ENCODE assay signal across 1 cellular context in the genomic region with DNA sequence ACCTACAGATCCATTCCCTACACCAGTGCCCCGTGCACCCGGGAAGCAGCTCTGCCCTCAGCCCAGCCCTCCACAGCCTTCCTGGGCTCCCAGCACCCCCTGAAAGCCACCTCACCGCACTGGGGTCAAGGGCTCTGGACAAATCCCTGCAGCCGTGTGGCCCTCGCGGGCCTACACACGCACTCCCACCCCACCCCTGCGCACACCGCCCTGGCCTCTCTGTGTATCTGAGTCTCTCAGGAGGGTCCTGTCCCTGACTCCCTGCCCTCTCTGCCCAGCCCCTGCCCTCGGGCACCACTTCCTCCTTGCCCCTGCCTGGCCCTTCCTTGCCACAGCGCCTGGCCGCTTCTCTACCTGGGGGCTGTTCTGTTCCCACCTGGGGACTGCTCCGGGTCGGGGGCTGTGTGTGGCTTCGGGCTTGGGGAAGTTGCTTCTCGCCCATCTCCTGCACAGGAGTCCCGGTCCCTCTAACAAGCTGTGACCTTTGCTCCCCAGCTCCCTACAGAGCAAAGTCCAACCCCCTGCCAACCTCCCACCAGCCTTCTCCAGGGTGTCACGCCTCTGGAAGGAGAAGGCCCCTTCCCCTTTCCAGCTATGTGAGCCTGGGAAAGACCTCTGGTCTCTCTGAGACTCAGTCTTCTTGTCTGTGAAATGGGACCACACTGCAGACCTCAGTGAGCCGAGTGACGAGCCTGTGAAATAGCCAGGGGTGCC.
TF ChIP-seq lines count a peak whose summit lies in the region.

No MANE protein-coding gene starts in this region.

TF ChIP-seq in HCT116, 20 proteins besides CTCF, POLR2A, EP300 and RAD21:
- TF ChIP-seq SRF (IDR thresholded peaks at IDR 0.05; ENCODE audit: low read depth) (no peak), SIN3A (IDR thresholded peaks at IDR 0.05; ENCODE audit: low read depth) (no peak), ATF3 (IDR thresholded peaks at IDR 0.05) (no peak)
- TF ChIP-seq, protein P1, sequence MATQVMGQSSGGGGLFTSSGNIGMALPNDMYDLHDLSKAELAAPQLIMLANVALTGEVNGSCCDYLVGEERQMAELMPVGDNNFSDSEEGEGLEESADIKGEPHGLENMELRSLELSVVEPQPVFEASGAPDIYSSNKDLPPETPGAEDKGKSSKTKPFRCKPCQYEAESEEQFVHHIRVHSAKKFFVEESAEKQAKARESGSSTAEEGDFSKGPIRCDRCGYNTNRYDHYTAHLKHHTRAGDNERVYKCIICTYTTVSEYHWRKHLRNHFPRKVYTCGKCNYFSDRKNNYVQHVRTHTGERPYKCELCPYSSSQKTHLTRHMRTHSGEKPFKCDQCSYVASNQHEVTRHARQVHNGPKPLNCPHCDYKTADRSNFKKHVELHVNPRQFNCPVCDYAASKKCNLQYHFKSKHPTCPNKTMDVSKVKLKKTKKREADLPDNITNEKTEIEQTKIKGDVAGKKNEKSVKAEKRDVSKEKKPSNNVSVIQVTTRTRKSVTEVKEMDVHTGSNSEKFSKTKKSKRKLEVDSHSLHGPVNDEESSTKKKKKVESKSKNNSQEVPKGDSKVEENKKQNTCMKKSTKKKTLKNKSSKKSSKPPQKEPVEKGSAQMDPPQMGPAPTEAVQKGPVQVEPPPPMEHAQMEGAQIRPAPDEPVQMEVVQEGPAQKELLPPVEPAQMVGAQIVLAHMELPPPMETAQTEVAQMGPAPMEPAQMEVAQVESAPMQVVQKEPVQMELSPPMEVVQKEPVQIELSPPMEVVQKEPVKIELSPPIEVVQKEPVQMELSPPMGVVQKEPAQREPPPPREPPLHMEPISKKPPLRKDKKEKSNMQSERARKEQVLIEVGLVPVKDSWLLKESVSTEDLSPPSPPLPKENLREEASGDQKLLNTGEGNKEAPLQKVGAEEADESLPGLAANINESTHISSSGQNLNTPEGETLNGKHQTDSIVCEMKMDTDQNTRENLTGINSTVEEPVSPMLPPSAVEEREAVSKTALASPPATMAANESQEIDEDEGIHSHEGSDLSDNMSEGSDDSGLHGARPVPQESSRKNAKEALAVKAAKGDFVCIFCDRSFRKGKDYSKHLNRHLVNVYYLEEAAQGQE (IDR thresholded peaks at IDR 0.05; ENCODE audit: low read depth): no peak
TF ChIP-seq in HCT116: peak in this region for 0.
